ENCODE assay signal across 9 cellular contexts in the genomic region with DNA sequence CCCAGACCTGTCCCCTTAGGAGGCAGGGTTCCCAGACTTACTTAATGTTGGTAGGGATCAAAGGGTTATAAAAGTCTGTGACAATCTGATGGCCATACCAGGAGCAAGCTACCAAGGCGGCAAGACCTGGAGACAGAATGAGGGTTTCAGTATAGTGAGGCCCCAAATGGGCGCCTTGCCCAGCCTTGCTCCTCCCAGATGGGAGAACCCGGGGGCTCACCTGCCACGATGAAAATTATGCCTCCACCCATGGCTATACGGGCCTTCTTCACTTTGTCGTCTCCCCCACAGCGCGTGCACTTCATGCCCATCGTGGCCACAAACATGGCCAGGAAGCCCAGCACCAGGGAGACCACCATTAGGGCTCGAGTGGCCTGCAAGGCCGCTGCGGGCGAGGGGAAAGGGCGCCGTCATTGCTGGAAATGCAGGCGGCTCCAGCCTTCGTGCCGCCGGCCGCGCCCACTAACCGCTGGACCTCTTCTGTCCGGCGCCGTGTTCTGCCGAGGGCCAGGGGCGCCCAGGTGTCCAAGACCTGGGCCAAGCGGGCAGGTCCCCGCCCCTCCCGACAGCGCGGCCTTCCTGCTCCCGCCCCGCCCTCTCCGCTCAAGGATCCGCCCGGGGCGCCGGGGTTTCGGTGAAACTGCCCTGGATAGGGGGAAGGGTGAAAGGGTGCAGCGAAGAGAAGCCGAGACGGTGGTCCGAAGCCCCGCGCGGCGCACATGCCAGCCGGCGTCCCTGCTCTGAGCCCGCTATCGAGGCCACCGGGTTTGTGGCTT.
A peak's percentile ranks its signal among the peaks of the same experiment; 100 is the strongest.
DNase-seq lines count a peak whose midpoint lies in the region; ATAC-seq lines count a peak whose summit lies in the region.
"Had no signal": no experiment of that assay in that cellular context is flagged by ENCODE, and none has a peak within 500 bp of the region (broad histone marks: within the 10 kb centered on the region; RNA-seq: fewer than 3 reads in every experiment).

No MANE protein-coding gene starts in this region.

- DNase-seq in DMS153 (lab: John Stamatoyannopoulos, UW) (peak; percentile 27), DMS153 treated with DMSO at 0.1 percent for 48 hours (lab: John Stamatoyannopoulos, UW; ENCODE audit: unreplicated experiment) (no peak), RKO (ENCODE audit: low spot score) (peak; percentile 42), T1000 (lab: John Stamatoyannopoulos, UW) (no peak)

- H3K4me3 ChIP-seq in endocrine pancreas (ENCODE audit: control insufficient read depth, insufficient read depth, low read length) (no peak overlapping the region), muscle layer of colon (ENCODE audit: low read depth in 1 of 2, low read length in 2 of 2) (peak overlapping the region; percentile 14 to 21)
- H3K4me3 ChIP-seq: A549 had no signal

- H3K27me3 ChIP-seq in endocrine pancreas (ENCODE audit: control insufficient read depth, insufficient read depth, low read length) (no peaks in the 10 kb centered on the region), muscle layer of colon (ENCODE audit: control insufficient read depth in 1 of 2, insufficient read depth in 2 of 2, low read length in 2 of 2) (peaks cover 33 to 41% of the 10 kb centered on the region in 2 donors)

- peak overlapping the region; percentile 96 for H3K9ac ChIP-seq in endocrine pancreas (ENCODE audit: control insufficient read depth, insufficient read depth, low read length)
- no peak overlapping the region for H3K9ac ChIP-seq in muscle layer of colon (ENCODE audit: low read length)

- H3K9me3 ChIP-seq in endocrine pancreas (ENCODE audit: control insufficient read depth, low read length) (no peaks in the 10 kb centered on the region), muscle layer of colon (ENCODE audit: low read length) (no peaks in the 10 kb centered on the region)
- H3K9me3 ChIP-seq: A549 had no signal

- ATAC-seq in GM21360 (IDR thresholded peaks at IDR 0.05; ENCODE audit: unreplicated experiment) (no peak), HG03196 (IDR thresholded peaks at IDR 0.05; ENCODE audit: unreplicated experiment) (no peak)

- H3K4me1 ChIP-seq in endocrine pancreas (ENCODE audit: control insufficient read depth, insufficient read depth, low read length) (no peaks in the 10 kb centered on the region), muscle layer of colon (ENCODE audit: insufficient read depth, low read length) (no peaks in the 10 kb centered on the region)

- no peak overlapping the region for H3K27ac ChIP-seq in muscle layer of colon (ENCODE audit: low read depth, low read length)

- H3K36me3 ChIP-seq in endocrine pancreas (ENCODE audit: control insufficient read depth, insufficient read depth, low read length) (no peaks in the 10 kb centered on the region), muscle layer of colon (ENCODE audit: insufficient read depth, low read length) (peaks cover 21% of the 10 kb centered on the region)

Comparison
In these comparisons a context has a peak if more than half of its experiments do, and no peak if none do; other contexts are left out.
1. DNase-seq: peak in DMS153 (single experiment) and RKO (single experiment); none in DMS153 treated with DMSO at 0.1 percent for 48 hours (single experiment) and T1000 (single experiment).